16 cellular contexts compared by ENCODE assay signal in genomic region chr9:112115955-112116354, GRCh38.
"Had no signal": no experiment of that assay in that cellular context is flagged by ENCODE, and none has a peak within 500 bp of the region (broad histone marks: within the 10 kb centered on the region; RNA-seq: fewer than 3 reads in every experiment).

No MANE protein-coding gene starts in this region.

- H3K27me3 Mint-ChIP-seq: activated CD4-positive, alpha-beta T cell treated with anti-CD3 and anti-CD28 coated beads for 36 hours; memory B cell had no signal

- H3K27ac Mint-ChIP-seq: activated CD4-positive, alpha-beta T cell treated with anti-CD3 and anti-CD28 coated beads for 36 hours; activated T-helper 1 cell treated with anti-CD3 and anti-CD28 coated beads, Interleukin-12 subunit alpha, Interleukin-12 subunit beta, Interleukin-2, Interleukin-4 antibody, amounts not matched to agents 30 ng/mL and 10 ng/mL and 1 ng/mL, durations not matched to agents 14 hours and 24 hours and 36 hours; memory B cell had no signal

- DNase-seq: activated CD4-positive, alpha-beta T cell treated with anti-CD3 and anti-CD28 coated beads for 36 hours; activated naive CD4-positive, alpha-beta T cell; aorta; esophagus squamous epithelium; foreskin keratinocyte; heart left ventricle; left ventricle myocardium inferior; retina; stimulated activated CD4-positive, alpha-beta T cell treated with anti-CD3 and anti-CD28 coated beads, Interleukin-15, amount 100 ng/mL, for 24 hours; stimulated activated CD4-positive, alpha-beta T cell treated with anti-CD3 and anti-CD28 coated beads, Interleukin-4, amount 100 ng/mL, for 24 hours; stomach; T1000 had no signal

- H3K27me3 ChIP-seq: esophagus squamous epithelium, foreskin keratinocyte, heart left ventricle, stomach had no signal

- H3K9me3 ChIP-seq: esophagus squamous epithelium, heart left ventricle, left ventricle myocardium inferior, stomach, thoracic aorta had no signal

- H3K4me1 ChIP-seq: left ventricle myocardium inferior had no signal

- H3K36me3 ChIP-seq: esophagus squamous epithelium had no signal

- H3K4me3 Mint-ChIP-seq: activated CD4-positive, alpha-beta T cell treated with anti-CD3 and anti-CD28 coated beads for 36 hours; activated T-helper 1 cell treated with anti-CD3 and anti-CD28 coated beads, Interleukin-12 subunit alpha, Interleukin-12 subunit beta, Interleukin-2, Interleukin-4 antibody, amounts not matched to agents 30 ng/mL and 10 ng/mL and 1 ng/mL, durations not matched to agents 14 hours and 24 hours and 36 hours; memory B cell had no signal

- H3K4me3 ChIP-seq: esophagus squamous epithelium, heart left ventricle, left ventricle myocardium inferior, stomach, thoracic aorta had no signal

- H3K27ac ChIP-seq: esophagus squamous epithelium, foreskin keratinocyte, heart left ventricle, left ventricle myocardium inferior, stomach, thoracic aorta, VCaP had no signal

- ATAC-seq: activated CD4-positive, alpha-beta T cell treated with anti-CD3 and anti-CD28 coated beads for 36 hours; foreskin keratinocyte; heart left ventricle had no signal

- H3K9me3 Mint-ChIP-seq: activated T-helper 1 cell treated with anti-CD3 and anti-CD28 coated beads, Interleukin-12 subunit alpha, Interleukin-12 subunit beta, Interleukin-2, Interleukin-4 antibody, amounts not matched to agents 30 ng/mL and 10 ng/mL and 1 ng/mL, durations not matched to agents 14 hours and 24 hours and 36 hours; memory B cell had no signal
